ENCODE assay signal across 12 cellular contexts in the genomic region with DNA sequence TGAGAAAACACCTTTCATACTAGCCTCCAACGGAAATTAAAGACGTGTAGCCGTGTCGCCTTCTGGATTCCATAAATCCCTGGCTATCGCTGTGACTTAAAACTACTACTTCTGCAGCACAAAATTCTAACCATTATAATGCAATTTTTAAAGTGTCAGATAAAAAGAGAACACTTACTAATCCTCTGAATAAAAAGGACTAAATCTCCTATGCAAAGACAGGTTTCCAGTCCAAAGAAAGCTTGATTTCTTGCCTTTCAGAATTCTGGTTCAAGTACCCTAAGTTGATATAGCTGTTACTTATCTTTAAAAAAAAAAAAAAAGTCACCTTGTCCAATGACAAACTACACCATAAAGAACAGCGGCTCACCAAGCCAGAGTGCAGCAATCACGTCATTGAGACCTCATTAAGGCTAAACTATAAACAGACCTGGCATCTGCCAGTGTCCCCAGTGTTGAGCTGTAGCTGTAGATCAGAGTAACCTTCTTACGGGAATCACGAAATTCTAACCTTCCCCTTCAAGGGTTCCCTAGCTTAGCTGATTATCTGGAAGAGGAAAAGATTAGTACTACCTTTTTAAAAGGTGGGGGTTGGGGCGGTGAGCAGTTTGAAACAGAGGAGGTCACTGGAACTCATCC. TPM values are rescaled to one million over a fixed set of nuclear protein-coding genes. Genes with fewer than 3 reads are reported as not detected.
DNase-seq lines count a peak whose midpoint lies in the region; ATAC-seq, FAIRE-seq and TF ChIP-seq lines count a peak whose summit lies in the region.
"Had no signal": no experiment of that assay in that cellular context is flagged by ENCODE, and none has a peak within 500 bp of the region (broad histone marks: within the 10 kb centered on the region; RNA-seq: fewer than 3 reads in every experiment).

No MANE protein-coding gene starts in this region.

- WGBS in thyroid gland, 2 donors: 86 to 91% methylated on average over 10 of the region's 10 CpGs

- peak overlapping the region in 3 of 10 experiments; percentile 94 to 98 (median 95); a peak in 3 of 20 replicates for H3K4me3 ChIP-seq in BLaER1 treated with 17β-estradiol and CSF1 and Interleukin-3, amounts not matched to agents 10 nM and 100 nM
- peak overlapping the region; percentile 55 to 99 for H3K4me3 ChIP-seq in kidney (ENCODE audit: low read length in 2 of 2)
- H3K4me3 ChIP-seq in thyroid gland (replicated peaks in 1 of 3): no peak overlapping the region
- H3K4me3 ChIP-seq: prostate gland had no signal

- FAIRE-seq in kidney (lab: Jason Lieb, UNC): no peak

- intact Hi-C loops in kidney (cut with DNase I): loop anchor here (10.0 kb wide), 1 partner anchor 121 kb away; no protein-coding TSS in a partner anchor
- intact Hi-C loops in thyroid gland (cut with DNase I): loop anchor here (2.0 to 10.0 kb wide), 2 partner anchors 119 to 139 kb away; partner anchors contain the start of gene DVL3

- H3K4me2 ChIP-seq in BLaER1 treated with 17β-estradiol and CSF1 and Interleukin-3, amounts not matched to agents 10 nM and 100 nM: peak overlapping the region; percentile 68 to 97 (median 87)

- no peaks in the 10 kb centered on the region for H3K9me3 ChIP-seq in BLaER1 treated with 17β-estradiol and CSF1 and Interleukin-3, amounts not matched to agents 10 nM and 100 nM (replicated peaks in 1 of 11)
- no peaks in the 10 kb centered on the region for H3K9me3 ChIP-seq in kidney (ENCODE audit: control insufficient read depth in 1 of 2, low read length in 2 of 2)
- no peaks in the 10 kb centered on the region for H3K9me3 ChIP-seq in thyroid gland
- H3K9me3 ChIP-seq: Caco-2, prostate gland had no signal

- peaks cover 0 to 23% (median 0%) of the 10 kb centered on the region in 11 experiments; a peak in 5 of 22 replicates for H4K20me1 ChIP-seq in BLaER1 treated with 17β-estradiol and CSF1 and Interleukin-3, amounts not matched to agents 10 nM and 100 nM

- peaks cover 24 to 36% (median 30%) of the 10 kb centered on the region in 10 experiments for H3K4me1 ChIP-seq in BLaER1 treated with 17β-estradiol and CSF1 and Interleukin-3, amounts not matched to agents 10 nM and 100 nM
- H3K4me1 ChIP-seq in kidney (ENCODE audit: control insufficient read depth in 1 of 2, insufficient read depth in 1 of 2, low read depth in 1 of 2, low read length in 2 of 2): peaks cover 9 to 16% of the 10 kb centered on the region in 2 donors
- H3K4me1 ChIP-seq in thyroid gland: peaks cover 6% of the 10 kb centered on the region in 2 donors
- H3K4me1 ChIP-seq: Caco-2, prostate gland had no signal

- no peak for TF ChIP-seq POLR2A in thyroid gland (IDR thresholded peaks at IDR 0.05)

- peaks cover 35 to 38% (median 38%) of the 10 kb centered on the region in 11 experiments for H3K36me3 ChIP-seq in BLaER1 treated with 17β-estradiol and CSF1 and Interleukin-3, amounts not matched to agents 10 nM and 100 nM
- peaks cover 0 to 3% of the 10 kb centered on the region in 2 donors for H3K36me3 ChIP-seq in kidney (ENCODE audit: control insufficient read depth in 1 of 2, insufficient read depth in 2 of 2, low read length in 2 of 2)
- H3K36me3 ChIP-seq in thyroid gland: peaks cover 0 to 7% of the 10 kb centered on the region in 2 donors
- H3K36me3 ChIP-seq: prostate gland had no signal

- peak; percentile 71 for DNase-seq in NCI-H1694 (lab: John Stamatoyannopoulos, UW)
- no peak for DNase-seq in kidney
- DNase-seq in stimulated activated naive CD8-positive, alpha-beta T cell treated with anti-CD3 and anti-CD28 coated beads, Interleukin-15, Interleukin-2, amounts not matched to agents 100 U/mL and 50 U/mL, for 24 hours: no peak
- DNase-seq in thyroid gland: no peak
- DNase-seq: Caco-2, RPMI8226 had no signal

- H3K27ac ChIP-seq in BLaER1 treated with 17β-estradiol and CSF1 and Interleukin-3, amounts not matched to agents 10 nM and 100 nM: no peak overlapping the region
- peak overlapping the region; percentile 83; the same call in 1 of the 2 replicates for H3K27ac ChIP-seq in VCaP
- peak overlapping the region; percentile 58 to 63 for H3K27ac ChIP-seq in kidney (ENCODE audit: low read depth in 2 of 2, low read length in 2 of 2)
- no peak overlapping the region for H3K27ac ChIP-seq in thyroid gland
- H3K27ac ChIP-seq: prostate gland had no signal

- H3K9ac ChIP-seq in BLaER1 treated with 17β-estradiol and CSF1 and Interleukin-3, amounts not matched to agents 10 nM and 100 nM: peak overlapping the region in 2 of 11 experiments; percentile 75 to 79; a peak in 5 of 22 replicates
- peak overlapping the region; percentile 48 to 52 for H3K9ac ChIP-seq in kidney (ENCODE audit: low read length in 2 of 2)

- no peak for TF ChIP-seq CTCF in VCaP (conservative IDR thresholded peaks at IDR 0.05)
- TF ChIP-seq CTCF in kidney (IDR thresholded peaks at IDR 0.05; ENCODE audit: borderline replicate concordance, extremely low read depth, insufficient read depth): no peak
- TF ChIP-seq CTCF in thyroid gland (IDR thresholded peaks at IDR 0.05): no peak

- H3K27me3 ChIP-seq in BLaER1 treated with 17β-estradiol and CSF1 and Interleukin-3, amounts not matched to agents 10 nM and 100 nM: no peaks in the 10 kb centered on the region
- no peaks in the 10 kb centered on the region for H3K27me3 ChIP-seq in thyroid gland

- ATAC-seq in HG02642 (IDR thresholded peaks at IDR 0.05; ENCODE audit: poor library complexity, unreplicated experiment): no peak
- no peak for ATAC-seq in stimulated activated naive CD8-positive, alpha-beta T cell treated with anti-CD3 and anti-CD28 coated beads, Interleukin-15, Interleukin-2, amounts not matched to agents 100 U/mL and 50 U/mL, for 24 hours
- no peak for ATAC-seq in HG02759 (IDR thresholded peaks at IDR 0.05; ENCODE audit: unreplicated experiment)

RNA-seq across cellular contexts. Expression of gene ABCC5, which starts 2.2 kb away (rescaled TPM):
- total RNA-seq in kidney (39.3 TPM), thyroid gland (10 to 100 TPM; 12.2 to 24.3 (median 18.2) TPM)
- 31.9 TPM for polyA plus RNA-seq in kidney (ENCODE audit: insufficient read depth, low read depth, low replicate concordance)

RNA-seq across cellular contexts. Expression of gene HTR3D, which starts 16.0 kb away (rescaled TPM):
- not detected for total RNA-seq in kidney
- not detected for polyA plus RNA-seq in kidney (ENCODE audit: insufficient read depth, low read depth, low replicate concordance)
- total RNA-seq in thyroid gland: not detected
- total RNA-seq: Caco-2, fibroblast of villous mesenchyme, prostate gland had no signal

RNA-seq across cellular contexts. Expression of gene HTR3C, which starts 37.3 kb away (rescaled TPM):
- total RNA-seq in kidney: not detected
- not detected for polyA plus RNA-seq in kidney (ENCODE audit: insufficient read depth, low read depth, low replicate concordance)
- total RNA-seq in thyroid gland: under 1 TPM in 1 of 4 donors, not detected in 3; 0.45 TPM
- total RNA-seq: Caco-2, fibroblast of villous mesenchyme had no signal

Comparison
In these comparisons a context has a peak if more than half of its experiments do, and no peak if none do; other contexts are left out.
1. H3K27ac ChIP-seq: peak in VCaP (single experiment) and kidney (2 of 2); none in BLaER1 treated with 17β-estradiol and CSF1 and Interleukin-3, amounts not matched to agents 10 nM and 100 nM (0 of 11) and thyroid gland (0 of 3).
2. H3K4me3 ChIP-seq: peak in kidney (2 of 2); none in thyroid gland (0 of 3).